Comparison of ENCODE assay signal across 1 cellular context in the genomic region with DNA sequence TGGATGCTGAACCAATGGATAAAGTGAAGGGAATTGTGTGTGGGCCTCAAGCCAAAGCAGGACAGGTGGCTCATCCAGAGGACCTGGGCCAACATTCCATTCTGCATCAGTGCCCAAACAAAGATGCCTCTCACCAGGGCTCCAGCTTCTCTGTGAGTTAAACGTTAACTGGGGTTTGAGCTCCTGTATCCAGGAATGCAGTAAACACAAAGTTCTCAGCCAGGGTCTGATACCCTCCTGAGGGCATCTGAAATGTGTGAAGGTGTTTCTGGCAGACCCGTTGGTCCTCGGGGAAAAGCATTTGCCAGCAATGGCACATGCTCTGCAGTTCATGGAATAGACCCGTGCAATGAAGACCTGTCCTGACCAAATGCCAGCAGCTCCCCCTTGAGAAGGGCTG.
TF ChIP-seq lines count a peak whose summit lies in the region.

No MANE protein-coding gene starts in this region.

TF ChIP-seq in HepG2, 621 proteins besides CTCF, POLR2A, EP300 and RAD21 (continued from another document and continues in another):
- TF ChIP-seq, protein P1, sequence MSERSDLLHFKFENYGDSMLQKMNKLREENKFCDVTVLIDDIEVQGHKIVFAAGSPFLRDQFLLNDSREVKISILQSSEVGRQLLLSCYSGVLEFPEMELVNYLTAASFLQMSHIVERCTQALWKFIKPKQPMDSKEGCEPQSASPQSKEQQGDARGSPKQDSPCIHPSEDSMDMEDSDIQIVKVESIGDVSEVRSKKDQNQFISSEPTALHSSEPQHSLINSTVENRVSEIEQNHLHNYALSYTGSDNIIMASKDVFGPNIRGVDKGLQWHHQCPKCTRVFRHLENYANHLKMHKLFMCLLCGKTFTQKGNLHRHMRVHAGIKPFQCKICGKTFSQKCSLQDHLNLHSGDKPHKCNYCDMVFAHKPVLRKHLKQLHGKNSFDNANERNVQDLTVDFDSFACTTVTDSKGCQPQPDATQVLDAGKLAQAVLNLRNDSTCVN (CRISPR knock-in tag; IDR thresholded peaks at IDR 0.05; ENCODE audit: borderline replicate concordance) = no peak
- TF ChIP-seq, protein P2, sequence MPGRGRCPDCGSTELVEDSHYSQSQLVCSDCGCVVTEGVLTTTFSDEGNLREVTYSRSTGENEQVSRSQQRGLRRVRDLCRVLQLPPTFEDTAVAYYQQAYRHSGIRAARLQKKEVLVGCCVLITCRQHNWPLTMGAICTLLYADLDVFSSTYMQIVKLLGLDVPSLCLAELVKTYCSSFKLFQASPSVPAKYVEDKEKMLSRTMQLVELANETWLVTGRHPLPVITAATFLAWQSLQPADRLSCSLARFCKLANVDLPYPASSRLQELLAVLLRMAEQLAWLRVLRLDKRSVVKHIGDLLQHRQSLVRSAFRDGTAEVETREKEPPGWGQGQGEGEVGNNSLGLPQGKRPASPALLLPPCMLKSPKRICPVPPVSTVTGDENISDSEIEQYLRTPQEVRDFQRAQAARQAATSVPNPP (CRISPR knock-in tag; IDR thresholded peaks at IDR 0.05) = no peak
- no peak for TF ChIP-seq KMT2B (CRISPR knock-in tag; IDR thresholded peaks at IDR 0.05)
- TF ChIP-seq FOXO1 (CRISPR knock-in tag; IDR thresholded peaks at IDR 0.05) = peak; percentile 79
- TF ChIP-seq ASH2L (IDR thresholded peaks at IDR 0.05; ENCODE audit: insufficient read length, low read depth, low read length) = peak; percentile 22
- TF ChIP-seq, protein P3, sequence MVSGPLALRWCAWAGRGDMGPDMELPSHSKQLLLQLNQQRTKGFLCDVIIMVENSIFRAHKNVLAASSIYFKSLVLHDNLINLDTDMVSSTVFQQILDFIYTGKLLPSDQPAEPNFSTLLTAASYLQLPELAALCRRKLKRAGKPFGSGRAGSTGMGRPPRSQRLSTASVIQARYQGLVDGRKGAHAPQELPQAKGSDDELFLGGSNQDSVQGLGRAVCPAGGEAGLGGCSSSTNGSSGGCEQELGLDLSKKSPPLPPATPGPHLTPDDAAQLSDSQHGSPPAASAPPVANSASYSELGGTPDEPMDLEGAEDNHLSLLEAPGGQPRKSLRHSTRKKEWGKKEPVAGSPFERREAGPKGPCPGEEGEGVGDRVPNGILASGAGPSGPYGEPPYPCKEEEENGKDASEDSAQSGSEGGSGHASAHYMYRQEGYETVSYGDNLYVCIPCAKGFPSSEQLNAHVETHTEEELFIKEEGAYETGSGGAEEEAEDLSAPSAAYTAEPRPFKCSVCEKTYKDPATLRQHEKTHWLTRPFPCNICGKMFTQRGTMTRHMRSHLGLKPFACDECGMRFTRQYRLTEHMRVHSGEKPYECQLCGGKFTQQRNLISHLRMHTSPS (CRISPR knock-in tag; IDR thresholded peaks at IDR 0.05; ENCODE audit: low read depth) = no peak
- no peak for TF ChIP-seq ZNF546 (CRISPR knock-in tag; conservative IDR thresholded peaks at IDR 0.05)
- TF ChIP-seq, protein P4, sequence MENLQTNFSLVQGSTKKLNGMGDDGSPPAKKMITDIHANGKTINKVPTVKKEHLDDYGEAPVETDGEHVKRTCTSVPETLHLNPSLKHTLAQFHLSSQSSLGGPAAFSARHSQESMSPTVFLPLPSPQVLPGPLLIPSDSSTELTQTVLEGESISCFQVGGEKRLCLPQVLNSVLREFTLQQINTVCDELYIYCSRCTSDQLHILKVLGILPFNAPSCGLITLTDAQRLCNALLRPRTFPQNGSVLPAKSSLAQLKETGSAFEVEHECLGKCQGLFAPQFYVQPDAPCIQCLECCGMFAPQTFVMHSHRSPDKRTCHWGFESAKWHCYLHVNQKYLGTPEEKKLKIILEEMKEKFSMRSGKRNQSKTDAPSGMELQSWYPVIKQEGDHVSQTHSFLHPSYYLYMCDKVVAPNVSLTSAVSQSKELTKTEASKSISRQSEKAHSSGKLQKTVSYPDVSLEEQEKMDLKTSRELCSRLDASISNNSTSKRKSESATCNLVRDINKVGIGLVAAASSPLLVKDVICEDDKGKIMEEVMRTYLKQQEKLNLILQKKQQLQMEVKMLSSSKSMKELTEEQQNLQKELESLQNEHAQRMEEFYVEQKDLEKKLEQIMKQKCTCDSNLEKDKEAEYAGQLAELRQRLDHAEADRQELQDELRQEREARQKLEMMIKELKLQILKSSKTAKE (CRISPR knock-in tag; IDR thresholded peaks at IDR 0.05; ENCODE audit: borderline replicate concordance) = no peak
- no peak for TF ChIP-seq ZBTB21 (CRISPR knock-in tag; IDR thresholded peaks at IDR 0.05)
- no peak for TF ChIP-seq HIVEP1 (CRISPR knock-in tag; IDR thresholded peaks at IDR 0.05)
- TF ChIP-seq, protein P5, sequence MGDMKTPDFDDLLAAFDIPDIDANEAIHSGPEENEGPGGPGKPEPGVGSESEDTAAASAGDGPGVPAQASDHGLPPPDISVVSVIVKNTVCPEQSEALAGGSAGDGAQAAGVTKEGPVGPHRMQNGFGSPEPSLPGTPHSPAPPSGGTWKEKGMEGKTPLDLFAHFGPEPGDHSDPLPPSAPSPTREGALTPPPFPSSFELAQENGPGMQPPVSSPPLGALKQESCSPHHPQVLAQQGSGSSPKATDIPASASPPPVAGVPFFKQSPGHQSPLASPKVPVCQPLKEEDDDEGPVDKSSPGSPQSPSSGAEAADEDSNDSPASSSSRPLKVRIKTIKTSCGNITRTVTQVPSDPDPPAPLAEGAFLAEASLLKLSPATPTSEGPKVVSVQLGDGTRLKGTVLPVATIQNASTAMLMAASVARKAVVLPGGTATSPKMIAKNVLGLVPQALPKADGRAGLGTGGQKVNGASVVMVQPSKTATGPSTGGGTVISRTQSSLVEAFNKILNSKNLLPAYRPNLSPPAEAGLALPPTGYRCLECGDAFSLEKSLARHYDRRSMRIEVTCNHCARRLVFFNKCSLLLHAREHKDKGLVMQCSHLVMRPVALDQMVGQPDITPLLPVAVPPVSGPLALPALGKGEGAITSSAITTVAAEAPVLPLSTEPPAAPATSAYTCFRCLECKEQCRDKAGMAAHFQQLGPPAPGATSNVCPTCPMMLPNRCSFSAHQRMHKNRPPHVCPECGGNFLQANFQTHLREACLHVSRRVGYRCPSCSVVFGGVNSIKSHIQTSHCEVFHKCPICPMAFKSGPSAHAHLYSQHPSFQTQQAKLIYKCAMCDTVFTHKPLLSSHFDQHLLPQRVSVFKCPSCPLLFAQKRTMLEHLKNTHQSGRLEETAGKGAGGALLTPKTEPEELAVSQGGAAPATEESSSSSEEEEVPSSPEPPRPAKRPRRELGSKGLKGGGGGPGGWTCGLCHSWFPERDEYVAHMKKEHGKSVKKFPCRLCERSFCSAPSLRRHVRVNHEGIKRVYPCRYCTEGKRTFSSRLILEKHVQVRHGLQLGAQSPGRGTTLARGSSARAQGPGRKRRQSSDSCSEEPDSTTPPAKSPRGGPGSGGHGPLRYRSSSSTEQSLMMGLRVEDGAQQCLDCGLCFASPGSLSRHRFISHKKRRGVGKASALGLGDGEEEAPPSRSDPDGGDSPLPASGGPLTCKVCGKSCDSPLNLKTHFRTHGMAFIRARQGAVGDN (CRISPR knock-in tag; IDR thresholded peaks at IDR 0.05) = peak; percentile 42; the same call in 1 of the 2 replicates
- peak; percentile 21 for TF ChIP-seq STAG1 (CRISPR knock-in tag; IDR thresholded peaks at IDR 0.05)
- no peak for TF ChIP-seq ZNF652 (CRISPR knock-in tag; IDR thresholded peaks at IDR 0.05; ENCODE audit: borderline replicate concordance, low read depth)
- no peak for TF ChIP-seq RBAK (CRISPR knock-in tag; IDR thresholded peaks at IDR 0.05)
- no peak for TF ChIP-seq NFE2L2 (IDR thresholded peaks at IDR 0.05; ENCODE audit: low read length)
- TF ChIP-seq, protein P6, sequence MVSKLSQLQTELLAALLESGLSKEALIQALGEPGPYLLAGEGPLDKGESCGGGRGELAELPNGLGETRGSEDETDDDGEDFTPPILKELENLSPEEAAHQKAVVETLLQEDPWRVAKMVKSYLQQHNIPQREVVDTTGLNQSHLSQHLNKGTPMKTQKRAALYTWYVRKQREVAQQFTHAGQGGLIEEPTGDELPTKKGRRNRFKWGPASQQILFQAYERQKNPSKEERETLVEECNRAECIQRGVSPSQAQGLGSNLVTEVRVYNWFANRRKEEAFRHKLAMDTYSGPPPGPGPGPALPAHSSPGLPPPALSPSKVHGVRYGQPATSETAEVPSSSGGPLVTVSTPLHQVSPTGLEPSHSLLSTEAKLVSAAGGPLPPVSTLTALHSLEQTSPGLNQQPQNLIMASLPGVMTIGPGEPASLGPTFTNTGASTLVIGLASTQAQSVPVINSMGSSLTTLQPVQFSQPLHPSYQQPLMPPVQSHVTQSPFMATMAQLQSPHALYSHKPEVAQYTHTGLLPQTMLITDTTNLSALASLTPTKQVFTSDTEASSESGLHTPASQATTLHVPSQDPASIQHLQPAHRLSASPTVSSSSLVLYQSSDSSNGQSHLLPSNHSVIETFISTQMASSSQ (IDR thresholded peaks at IDR 0.05; ENCODE audit: low read depth) = peak; percentile 88
- TF ChIP-seq, protein P6 (CRISPR knock-in tag; IDR thresholded peaks at IDR 0.05; ENCODE audit: borderline replicate concordance) = peak; percentile 92; the same call in 1 of the 2 replicates
- no peak for TF ChIP-seq PAWR (CRISPR knock-in tag; IDR thresholded peaks at IDR 0.05; ENCODE audit: borderline replicate concordance)
- TF ChIP-seq SMAD1 (CRISPR knock-in tag; IDR thresholded peaks at IDR 0.05; ENCODE audit: borderline replicate concordance, low read depth) = no peak
- TF ChIP-seq, protein P7, sequence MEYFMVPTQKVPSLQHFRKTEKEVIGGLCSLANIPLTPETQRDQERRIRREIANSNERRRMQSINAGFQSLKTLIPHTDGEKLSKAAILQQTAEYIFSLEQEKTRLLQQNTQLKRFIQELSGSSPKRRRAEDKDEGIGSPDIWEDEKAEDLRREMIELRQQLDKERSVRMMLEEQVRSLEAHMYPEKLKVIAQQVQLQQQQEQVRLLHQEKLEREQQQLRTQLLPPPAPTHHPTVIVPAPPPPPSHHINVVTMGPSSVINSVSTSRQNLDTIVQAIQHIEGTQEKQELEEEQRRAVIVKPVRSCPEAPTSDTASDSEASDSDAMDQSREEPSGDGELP (IDR thresholded peaks at IDR 0.05; ENCODE audit: borderline replicate concordance, low read depth) = peak; percentile 47; the same call in 1 of the 2 replicates
- TF ChIP-seq, protein P8, sequence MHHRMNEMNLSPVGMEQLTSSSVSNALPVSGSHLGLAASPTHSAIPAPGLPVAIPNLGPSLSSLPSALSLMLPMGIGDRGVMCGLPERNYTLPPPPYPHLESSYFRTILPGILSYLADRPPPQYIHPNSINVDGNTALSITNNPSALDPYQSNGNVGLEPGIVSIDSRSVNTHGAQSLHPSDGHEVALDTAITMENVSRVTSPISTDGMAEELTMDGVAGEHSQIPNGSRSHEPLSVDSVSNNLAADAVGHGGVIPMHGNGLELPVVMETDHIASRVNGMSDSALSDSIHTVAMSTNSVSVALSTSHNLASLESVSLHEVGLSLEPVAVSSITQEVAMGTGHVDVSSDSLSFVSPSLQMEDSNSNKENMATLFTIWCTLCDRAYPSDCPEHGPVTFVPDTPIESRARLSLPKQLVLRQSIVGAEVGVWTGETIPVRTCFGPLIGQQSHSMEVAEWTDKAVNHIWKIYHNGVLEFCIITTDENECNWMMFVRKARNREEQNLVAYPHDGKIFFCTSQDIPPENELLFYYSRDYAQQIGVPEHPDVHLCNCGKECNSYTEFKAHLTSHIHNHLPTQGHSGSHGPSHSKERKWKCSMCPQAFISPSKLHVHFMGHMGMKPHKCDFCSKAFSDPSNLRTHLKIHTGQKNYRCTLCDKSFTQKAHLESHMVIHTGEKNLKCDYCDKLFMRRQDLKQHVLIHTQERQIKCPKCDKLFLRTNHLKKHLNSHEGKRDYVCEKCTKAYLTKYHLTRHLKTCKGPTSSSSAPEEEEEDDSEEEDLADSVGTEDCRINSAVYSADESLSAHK (CRISPR knock-in tag; IDR thresholded peaks at IDR 0.05; ENCODE audit: borderline replicate concordance) = no peak
- no peak for TF ChIP-seq KLF13 (CRISPR knock-in tag; IDR thresholded peaks at IDR 0.05)
- TF ChIP-seq RORA (CRISPR knock-in tag; IDR thresholded peaks at IDR 0.05) = no peak
- TF ChIP-seq, protein P9, sequence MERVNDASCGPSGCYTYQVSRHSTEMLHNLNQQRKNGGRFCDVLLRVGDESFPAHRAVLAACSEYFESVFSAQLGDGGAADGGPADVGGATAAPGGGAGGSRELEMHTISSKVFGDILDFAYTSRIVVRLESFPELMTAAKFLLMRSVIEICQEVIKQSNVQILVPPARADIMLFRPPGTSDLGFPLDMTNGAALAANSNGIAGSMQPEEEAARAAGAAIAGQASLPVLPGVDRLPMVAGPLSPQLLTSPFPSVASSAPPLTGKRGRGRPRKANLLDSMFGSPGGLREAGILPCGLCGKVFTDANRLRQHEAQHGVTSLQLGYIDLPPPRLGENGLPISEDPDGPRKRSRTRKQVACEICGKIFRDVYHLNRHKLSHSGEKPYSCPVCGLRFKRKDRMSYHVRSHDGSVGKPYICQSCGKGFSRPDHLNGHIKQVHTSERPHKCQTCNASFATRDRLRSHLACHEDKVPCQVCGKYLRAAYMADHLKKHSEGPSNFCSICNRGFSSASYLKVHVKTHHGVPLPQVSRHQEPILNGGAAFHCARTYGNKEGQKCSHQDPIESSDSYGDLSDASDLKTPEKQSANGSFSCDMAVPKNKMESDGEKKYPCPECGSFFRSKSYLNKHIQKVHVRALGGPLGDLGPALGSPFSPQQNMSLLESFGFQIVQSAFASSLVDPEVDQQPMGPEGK (CRISPR knock-in tag; IDR thresholded peaks at IDR 0.05) = no peak
- TF ChIP-seq KDM1A (CRISPR knock-in tag; IDR thresholded peaks at IDR 0.05) = peak; percentile 92
- no peak for TF ChIP-seq ZNF598 (CRISPR knock-in tag; IDR thresholded peaks at IDR 0.05; ENCODE audit: borderline replicate concordance)
